In genomic region chr7:7719235-7719634, GRCh38 we compare ENCODE assay signal across 9 cellular contexts. TPM values are rescaled to one million over a fixed set of nuclear protein-coding genes. Genes with fewer than 3 reads are reported as not detected.
DNase-seq lines count a peak whose midpoint lies in the region; ATAC-seq, FAIRE-seq and TF ChIP-seq lines count a peak whose summit lies in the region.
"Had no signal": no experiment of that assay in that cellular context is flagged by ENCODE, and none has a peak within 500 bp of the region (broad histone marks: within the 10 kb centered on the region; RNA-seq: fewer than 3 reads in every experiment).

No MANE protein-coding gene starts in this region.

- intact Hi-C loops in PC-9 (cut with micrococcal nuclease; ENCODE audit: unreplicated experiment) (no loop called here), GM12878 (cut with micrococcal nuclease; ENCODE audit: unreplicated experiment) (no loop called here)

- peaks cover 0 to 11% (median 6%) of the 10 kb centered on the region in 3 donors for H3K4me1 Mint-ChIP-seq in naive B cell
- H3K4me1 Mint-ChIP-seq in chondrocyte (ENCODE audit: low read depth) = peaks cover 19% of the 10 kb centered on the region

- H3K27me3 ChIP-seq in PC-9 (ENCODE audit: insufficient read depth, low read depth) = no peaks in the 10 kb centered on the region
- H3K27me3 ChIP-seq in GM12878 (replicated peaks in 1 of 2; ENCODE audit: control insufficient read depth in 2 of 2, insufficient read depth in 2 of 2, low read length in 1 of 2) = no peaks in the 10 kb centered on the region
- H3K27me3 ChIP-seq: upper lobe of left lung had no signal

- TF ChIP-seq CTCF in GM13976 (IDR thresholded peaks at IDR 0.05; ENCODE audit: borderline replicate concordance, control extremely low read depth, extremely low read depth, insufficient read depth, missing control alignments) = no peak
- no peak for TF ChIP-seq CTCF in PC-9 (conservative IDR thresholded peaks at IDR 0.05)
- no peak for TF ChIP-seq CTCF in GM12878 (IDR thresholded peaks at IDR 0.05 in 2 of 3, conservative IDR thresholded peaks at IDR 0.05 in 1 of 3; ENCODE audit: control insufficient read depth in 2 of 3, extremely low read depth in 1 of 3, insufficient read depth in 1 of 3, low read depth in 3 of 3, low read length in 3 of 3)
- TF ChIP-seq CTCF in chondrocyte (IDR thresholded peaks at IDR 0.05) = no peak

- RAD21 ChIA-PET in GM12878 (lab: Charles Lee; ENCODE audit: unreplicated experiment) = interaction anchor here (1.0 to 4.9 kb wide), 23 partner anchors 10 to 459 kb away, joined by 3 to 49 read pairs (median 5); partner anchors contain the start of gene UMAD1

- WGBS in GM12878 (ENCODE audit: insufficient coverage, insufficient replicate concordance, low lambda C conversion rate, missing lambda C conversion rate) = 0% methylated on average over 2 of the region's 2 CpGs

- in situ Hi-C loops in GM13976 (cut with MboI; ENCODE audit: low sequenced_read_pairs, unreplicated experiment) = no loop called here
- in situ Hi-C loops in GM12878 (cut with MboI) = no loop called here

- no peaks in the 10 kb centered on the region for H3K36me3 ChIP-seq in KOPT-K1 (ENCODE audit: insufficient read depth, low read length)
- H3K36me3 ChIP-seq in PC-9 (ENCODE audit: low read depth) = no peaks in the 10 kb centered on the region
- no peaks in the 10 kb centered on the region for H3K36me3 ChIP-seq in GM12878 (ENCODE audit: control insufficient read depth in 2 of 2, insufficient read depth in 2 of 2, low read length in 1 of 2)
- H3K36me3 ChIP-seq: upper lobe of left lung had no signal

- CTCF ChIA-PET in PC-9 (lab: Charles Lee) = interaction anchor here (0.6 to 0.7 kb wide), 2 partner anchors 29 to 545 kb away, joined by 3 to 4 read pairs; no protein-coding TSS in a partner anchor
- CTCF ChIA-PET in GM12878 (lab: Yijun Ruan, JAX) = interaction anchor here (0.8 to 3.5 kb wide), 15 partner anchors 8 to 412 kb away, joined by 3 to 27 read pairs (median 4); no protein-coding TSS in a partner anchor

- SMC1A ChIA-PET in GM12878 (lab: Charles Lee; ENCODE audit: uncharacterized antibody, unreplicated experiment) = interaction anchor here (1.0 to 4.5 kb wide), 27 partner anchors 10 to 471 kb away, joined by 3 to 87 read pairs (median 6); partner anchors contain the start of gene UMAD1

- H3K36me3 Mint-ChIP-seq in naive B cell = peaks cover 0 to 8% of the 10 kb centered on the region in 2 donors
- H3K36me3 Mint-ChIP-seq in chondrocyte (ENCODE audit: low read depth) = no peaks in the 10 kb centered on the region

- FAIRE-seq in GM12878 (lab: Jason Lieb, UNC) = peak; percentile 81

- POLR2A ChIA-PET in PC-9 (lab: Charles Lee; ENCODE audit: unreplicated experiment) = interaction anchor here (0.7 kb wide), 1 partner anchor 78 kb away, joined by 3 read pairs; no protein-coding TSS in a partner anchor
- POLR2A ChIA-PET in GM12878 (lab: Charles Lee) = interaction anchor here (0.7 to 2.2 kb wide), 10 partner anchors 8 to 225 kb away, joined by 3 to 8 read pairs (median 4); no protein-coding TSS in a partner anchor

- H3K9me3 Mint-ChIP-seq in naive B cell = peaks cover 0 to 2% (median 0%) of the 10 kb centered on the region in 7 donors
- H3K9me3 Mint-ChIP-seq in chondrocyte (ENCODE audit: low read depth) = no peaks in the 10 kb centered on the region

- H3K27ac ChIP-seq in KOPT-K1 (ENCODE audit: low read depth, low read length, poor library complexity, severe bottlenecking) = peak overlapping the region; percentile 74
- peak overlapping the region; percentile 46 for H3K27ac ChIP-seq in PC-9
- peak overlapping the region; percentile 29; the same call in 1 of the 2 replicates for H3K27ac ChIP-seq in GM12878 (ENCODE audit: control insufficient read depth, insufficient read depth)
- H3K27ac ChIP-seq: upper lobe of left lung had no signal

- TF ChIP-seq EP300 in GM12878 (IDR thresholded peaks at IDR 0.05; ENCODE audit: borderline replicate concordance in 1 of 2, control insufficient read depth in 1 of 2, low read depth in 2 of 2, low read length in 2 of 2) = peak; percentile 74 to 80; a peak in 3 of 4 replicates

- DNase-seq in GM13976 (ENCODE audit: low spot score) = peak; percentile 73
- peak; percentile 100 for DNase-seq in H4 (ENCODE audit: low spot score)
- peak; percentile 37 to 67 for DNase-seq in PC-9
- DNase-seq in GM12878 (ENCODE audit: low read depth, low spot score) = peak; percentile 77
- DNase-seq in naive B cell = no peak
- no peak for DNase-seq in chondrocyte (ENCODE audit: low spot score)
- no peak for DNase-seq in UCSD-AML1 (lab: John Stamatoyannopoulos, UW; ENCODE audit: unreplicated experiment)

- H3K4me2 ChIP-seq in PC-9 (peak overlapping the region; percentile 11; the same call in 1 of the 2 replicates), GM12878 (ENCODE audit: control insufficient read depth, insufficient read depth) (peak overlapping the region; percentile 5; the same call in 1 of the 2 replicates)

- H3K4me3 ChIP-seq in PC-9 (no peak overlapping the region), GM12878 (no peak overlapping the region)
- H3K4me3 ChIP-seq: upper lobe of left lung had no signal

- TF ChIP-seq RAD21 in GM12878 (IDR thresholded peaks at IDR 0.05; ENCODE audit: insufficient read depth, low read depth, low read length) = peak; percentile 18; the same call in 1 of the 2 replicates

- H4K20me1 ChIP-seq in PC-9 (ENCODE audit: insufficient read depth) (no peaks in the 10 kb centered on the region), GM12878 (ENCODE audit: control insufficient read depth, insufficient read depth) (no peaks in the 10 kb centered on the region)

- BruUV-seq in PC-9 (replicated peaks; lab: Mats Ljungman, UMichigan) (no TSS peak), GM12878 (replicated peaks; lab: Mats Ljungman, UMichigan) (no TSS peak)

- H3K79me2 ChIP-seq in PC-9 (ENCODE audit: low read depth) (no peaks in the 10 kb centered on the region), GM12878 (ENCODE audit: control insufficient read depth, insufficient read depth, low read length) (no peaks in the 10 kb centered on the region)

- H3K27ac Mint-ChIP-seq in naive B cell (no peak overlapping the region), chondrocyte (ENCODE audit: unreplicated experiment) (no peak overlapping the region)

- H3K27me3 Mint-ChIP-seq in naive B cell (no peaks in the 10 kb centered on the region), chondrocyte (ENCODE audit: low read depth) (no peaks in the 10 kb centered on the region)

- no peak overlapping the region for H3K9ac ChIP-seq in GM12878 (ENCODE audit: control insufficient read depth, insufficient read depth, low read length)

- no peak overlapping the region for H3K4me3 Mint-ChIP-seq in naive B cell
- H3K4me3 Mint-ChIP-seq in chondrocyte (ENCODE audit: unreplicated experiment) = no peak overlapping the region

- peak; percentile 96 for ATAC-seq in GM12878
- peak; percentile 44 to 45 for ATAC-seq in naive B cell (ENCODE audit: low read depth in 2 of 2)

- TF ChIP-seq POLR2A in GM12878 (IDR thresholded peaks at IDR 0.05; ENCODE audit: low read depth, low read length) = peak; percentile 37; the same call in 1 of the 2 replicates

- H3F3A ChIP-seq in PC-9 (ENCODE audit: insufficient read depth, low read depth) = peaks cover 9% of the 10 kb centered on the region; the same call in 1 of the 2 replicates

- H3K9me2 ChIP-seq in PC-9 (ENCODE audit: insufficient read depth) = no peaks in the 10 kb centered on the region

- H2AFZ ChIP-seq in PC-9 = no peak overlapping the region
- no peak overlapping the region for H2AFZ ChIP-seq in GM12878 (ENCODE audit: control insufficient read depth, low read depth, low read length)

- H3K9me3 ChIP-seq in KOPT-K1 (ENCODE audit: insufficient read depth, low read length, poor library complexity, severe bottlenecking) = peaks cover 6% of the 10 kb centered on the region
- H3K9me3 ChIP-seq in PC-9 (ENCODE audit: insufficient read depth, low read depth) = peaks cover 3% of the 10 kb centered on the region; the same call in 1 of the 2 replicates
- H3K9me3 ChIP-seq in GM12878 (replicated peaks; ENCODE audit: control insufficient read depth, insufficient read depth, low read length) = peaks cover 2% of the 10 kb centered on the region; the same call in 1 of the 3 replicates
- H3K9me3 ChIP-seq: upper lobe of left lung had no signal

- peaks cover 21% of the 10 kb centered on the region for H3K4me1 ChIP-seq in PC-9 (replicated peaks; ENCODE audit: insufficient read depth)
- H3K4me1 ChIP-seq in GM12878 (ENCODE audit: control insufficient read depth, insufficient read depth, low read length) = peaks cover 20% of the 10 kb centered on the region; the same call in 1 of the 2 replicates

TF ChIP-seq in GM12878, 131 proteins besides CTCF, POLR2A, EP300 and RAD21 (continues in another document):
- peak; percentile 81; the same call in 1 of the 2 replicates for TF ChIP-seq ZBED1 (IDR thresholded peaks at IDR 0.05; ENCODE audit: borderline replicate concordance)

RNA-seq across cellular contexts. Expression of gene RPA3, which starts 0.8 kb away (rescaled TPM):
- total RNA-seq in H4 (2014; rRNA removed; shearing (Covaris generic)) = 228 and 233 TPM in 2 replicates
- total RNA-seq in PC-9 (2021) = 147 and 166 TPM in 2 replicates
- 22.7 and 28.1 TPM in 2 replicates for total RNA-seq in GM12878 (2013; cell fraction: nucleolus; rRNA removed)
- total RNA-seq in GM12878 (2014; rRNA removed) = 60.2 and 75.9 TPM in 2 replicates
- 101 and 105 TPM in 2 replicates for total RNA-seq in GM12878 (2014; rRNA removed; fragmentation: Illumina TruSeq; extraction: Trizol)
- total RNA-seq in GM12878 (2021) = 92.5 and 101 TPM in 2 replicates
- 165 TPM for polyA plus RNA-seq in GM12878 (2011; ENCODE audit: low read depth)
- polyA plus RNA-seq in GM12878 (2011; rRNA removed) = 118 and 212 TPM in 2 replicates
- 42.7 and 49.6 TPM in 2 replicates for polyA plus RNA-seq in GM12878 (2011; cell fraction: cytosol; rRNA removed)
- polyA plus RNA-seq in GM12878 (2011; cell fraction: nucleus; rRNA removed) = 28.5 and 33.4 TPM in 2 replicates
- polyA plus RNA-seq in GM12878 (2012) = 105 and 107 TPM in 2 replicates
- 97.1 and 98.1 TPM in 2 replicates for polyA plus RNA-seq in GM12878 (2014; fragmentation: Illumina TruSeq; extraction: Trizol)
- polyA plus RNA-seq in GM12878 (2014; fragmentation: Nextera tagmentation; extraction: Ambion mirVana) = 100 to 1,000 TPM; 304 to 317 TPM
- 58.1 and 74.0 TPM in 2 replicates for polyA plus RNA-seq in GM12878 (2014; rRNA removed)
- polyA plus RNA-seq in GM12878 (2016; fragmentation: Nextera tagmentation; extraction: Ambion mirVana) = 100 to 1,000 TPM; 331 to 343 TPM
- 19.9 and 22.3 TPM in 2 replicates for polyA minus RNA-seq in GM12878 (2011; rRNA and poly(A)+ RNA removed)
- polyA minus RNA-seq in GM12878 (2011; cell fraction: cytosol; rRNA and poly(A)+ RNA removed) = 8.8 and 15.9 TPM in 2 replicates
- polyA minus RNA-seq in GM12878 (2011; cell fraction: nucleus; rRNA and poly(A)+ RNA removed) = 14.4 and 19.5 TPM in 2 replicates
- polyA plus RNA-seq in naive B cell (ENCODE audit: low read depth in 6 of 6) = 100 to 1,000 TPM; 114 to 186 (median 150) TPM
- total RNA-seq in chondrocyte = 8.3 to 17.2 TPM (median 13.5 TPM) in 3 replicates

Comparison
In these comparisons a context has a peak if more than half of its experiments do, and no peak if none do; other contexts are left out.
1. DNase-seq: peak in GM13976 (single experiment), H4 (single experiment), PC-9 (2 of 2) and GM12878 (single experiment); none in naive B cell (single experiment), chondrocyte (single experiment) and UCSD-AML1 (single experiment).
2. Peak in every context shown above with its lines, with median percentiles within 50 percentile points of each other: H3K27ac ChIP-seq.